8 cellular contexts compared by ENCODE assay signal in genomic region chr2:25313711-25314513, GRCh38. TPM values are rescaled to one million over a fixed set of nuclear protein-coding genes. Genes with fewer than 3 reads are reported as not detected.
DNase-seq lines count a peak whose midpoint lies in the region; ATAC-seq and TF ChIP-seq lines count a peak whose summit lies in the region.

No MANE protein-coding gene starts in this region.

- peak overlapping the region; percentile 97 for H3K27ac Mint-ChIP-seq in activated T-helper 2 cell treated with anti-CD3 and anti-CD28 coated beads, Interferon-gamma antibody, Interleukin-2, Interleukin-4, amounts not matched to agents 10 μg/mL and 5 μg/mL and 100 μg/mL, durations not matched to agents 14 hours and 24 hours and 36 hours
- H3K27ac Mint-ChIP-seq in naive thymus-derived CD4-positive, alpha-beta T cell = peak overlapping the region; percentile 79 to 97 (median 91)
- no peak overlapping the region for H3K27ac Mint-ChIP-seq in chondrocyte (ENCODE audit: unreplicated experiment)

- H3K36me3 Mint-ChIP-seq in activated T-helper 2 cell treated with anti-CD3 and anti-CD28 coated beads, Interferon-gamma antibody, Interleukin-2, Interleukin-4, amounts not matched to agents 10 μg/mL and 5 μg/mL and 100 μg/mL, durations not matched to agents 14 hours and 24 hours and 36 hours (ENCODE audit: low read depth) = peaks cover 58% of the 10 kb centered on the region
- peaks cover 0 to 20% (median 0%) of the 10 kb centered on the region in 5 donors for H3K36me3 Mint-ChIP-seq in naive thymus-derived CD4-positive, alpha-beta T cell
- peaks cover 2% of the 10 kb centered on the region for H3K36me3 Mint-ChIP-seq in chondrocyte (ENCODE audit: low read depth)

- peak overlapping the region; percentile 84 to 98 (median 94) for H3K4me2 ChIP-seq in BLaER1 treated with 17β-estradiol and CSF1 and Interleukin-3, amounts not matched to agents 10 nM and 100 nM

- H3K9me3 ChIP-seq in BLaER1 treated with 17β-estradiol and CSF1 and Interleukin-3, amounts not matched to agents 10 nM and 100 nM (replicated peaks in 1 of 11) = no peaks in the 10 kb centered on the region
- H3K9me3 ChIP-seq in naive thymus-derived CD4-positive, alpha-beta T cell (ENCODE audit: control insufficient read depth in 2 of 3, low read length in 3 of 3) = no peaks in the 10 kb centered on the region

- DNase-seq in activated T-helper 2 cell treated with anti-CD3 and anti-CD28 coated beads, Interferon-gamma antibody, Interleukin-2, Interleukin-4, amounts not matched to agents 10 μg/mL and 5 μg/mL and 100 μg/mL, durations not matched to agents 14 hours and 24 hours and 36 hours (ENCODE audit: low spot score) = no peak
- peak in 1 of 9 donors; percentile 37 for DNase-seq in naive thymus-derived CD4-positive, alpha-beta T cell
- no peak for DNase-seq in chondrocyte (ENCODE audit: low spot score)
- no peak for DNase-seq in iPS-NIHi7 (ENCODE audit: extremely low spot score)

- peak overlapping the region; percentile 73 to 99 (median 93); a peak in 21 of 22 replicates for H3K27ac ChIP-seq in BLaER1 treated with 17β-estradiol and CSF1 and Interleukin-3, amounts not matched to agents 10 nM and 100 nM
- H3K27ac ChIP-seq in naive thymus-derived CD4-positive, alpha-beta T cell (ENCODE audit: low read depth, low read length) = peak overlapping the region; percentile 79

- peaks cover 83 to 90% (median 86%) of the 10 kb centered on the region in 10 experiments for H3K4me1 ChIP-seq in BLaER1 treated with 17β-estradiol and CSF1 and Interleukin-3, amounts not matched to agents 10 nM and 100 nM
- H3K4me1 ChIP-seq in naive thymus-derived CD4-positive, alpha-beta T cell (ENCODE audit: control insufficient read depth in 2 of 2, insufficient read depth in 2 of 2, low read length in 2 of 2) = peaks cover 34 to 68% of the 10 kb centered on the region in 2 donors

- peaks cover 0 to 13% (median 4%) of the 10 kb centered on the region in 11 experiments; a peak in 11 of 22 replicates for H4K20me1 ChIP-seq in BLaER1 treated with 17β-estradiol and CSF1 and Interleukin-3, amounts not matched to agents 10 nM and 100 nM

- peak overlapping the region; percentile 86 for H3K4me3 Mint-ChIP-seq in activated T-helper 2 cell treated with anti-CD3 and anti-CD28 coated beads, Interferon-gamma antibody, Interleukin-2, Interleukin-4, amounts not matched to agents 10 μg/mL and 5 μg/mL and 100 μg/mL, durations not matched to agents 14 hours and 24 hours and 36 hours (ENCODE audit: low read depth)
- H3K4me3 Mint-ChIP-seq in naive thymus-derived CD4-positive, alpha-beta T cell = peak overlapping the region; percentile 42 to 84 (median 81)
- H3K4me3 Mint-ChIP-seq in chondrocyte (ENCODE audit: unreplicated experiment) = no peak overlapping the region

- no peaks in the 10 kb centered on the region for H3K27me3 Mint-ChIP-seq in activated T-helper 2 cell treated with anti-CD3 and anti-CD28 coated beads, Interferon-gamma antibody, Interleukin-2, Interleukin-4, amounts not matched to agents 10 μg/mL and 5 μg/mL and 100 μg/mL, durations not matched to agents 14 hours and 24 hours and 36 hours (ENCODE audit: low read depth)
- H3K27me3 Mint-ChIP-seq in naive thymus-derived CD4-positive, alpha-beta T cell = no peaks in the 10 kb centered on the region
- no peaks in the 10 kb centered on the region for H3K27me3 Mint-ChIP-seq in chondrocyte (ENCODE audit: low read depth)

- ATAC-seq in GM21619 (IDR thresholded peaks at IDR 0.05; ENCODE audit: unreplicated experiment) (peak; percentile 9), GM19328 (IDR thresholded peaks at IDR 0.05; ENCODE audit: unreplicated experiment) (no peak), GM19324 (IDR thresholded peaks at IDR 0.05; ENCODE audit: low FRiP score, unreplicated experiment) (no peak)
- ATAC-seq in naive thymus-derived CD4-positive, alpha-beta T cell = peak; percentile 2

- peaks cover 9 to 33% (median 25%) of the 10 kb centered on the region in 11 experiments; a peak in 20 of 22 replicates for H3K36me3 ChIP-seq in BLaER1 treated with 17β-estradiol and CSF1 and Interleukin-3, amounts not matched to agents 10 nM and 100 nM
- H3K36me3 ChIP-seq in naive thymus-derived CD4-positive, alpha-beta T cell (ENCODE audit: control insufficient read depth in 2 of 3, insufficient read depth in 3 of 3, low read length in 3 of 3) = peaks cover 0 to 18% (median 0%) of the 10 kb centered on the region in 3 experiments

- no peaks in the 10 kb centered on the region for H3K9me3 Mint-ChIP-seq in activated T-helper 2 cell treated with anti-CD3 and anti-CD28 coated beads, Interferon-gamma antibody, Interleukin-2, Interleukin-4, amounts not matched to agents 10 μg/mL and 5 μg/mL and 100 μg/mL, durations not matched to agents 14 hours and 24 hours and 36 hours
- H3K9me3 Mint-ChIP-seq in naive thymus-derived CD4-positive, alpha-beta T cell = no peaks in the 10 kb centered on the region
- H3K9me3 Mint-ChIP-seq in chondrocyte (ENCODE audit: low read depth) = no peaks in the 10 kb centered on the region

- no peaks in the 10 kb centered on the region for H3K27me3 ChIP-seq in BLaER1 treated with 17β-estradiol and CSF1 and Interleukin-3, amounts not matched to agents 10 nM and 100 nM
- H3K27me3 ChIP-seq in naive thymus-derived CD4-positive, alpha-beta T cell (ENCODE audit: control insufficient read depth in 2 of 2, insufficient read depth in 2 of 2, low read length in 2 of 2) = no peaks in the 10 kb centered on the region

- H3K9ac ChIP-seq in BLaER1 treated with 17β-estradiol and CSF1 and Interleukin-3, amounts not matched to agents 10 nM and 100 nM = peak overlapping the region; percentile 72 to 89 (median 84)

- peaks cover 59% of the 10 kb centered on the region for H3K4me1 Mint-ChIP-seq in activated T-helper 2 cell treated with anti-CD3 and anti-CD28 coated beads, Interferon-gamma antibody, Interleukin-2, Interleukin-4, amounts not matched to agents 10 μg/mL and 5 μg/mL and 100 μg/mL, durations not matched to agents 14 hours and 24 hours and 36 hours (ENCODE audit: low read depth)
- peaks cover 43 to 88% (median 73%) of the 10 kb centered on the region in 7 donors for H3K4me1 Mint-ChIP-seq in naive thymus-derived CD4-positive, alpha-beta T cell
- peaks cover 8% of the 10 kb centered on the region for H3K4me1 Mint-ChIP-seq in chondrocyte (ENCODE audit: low read depth)

- peak overlapping the region in 7 of 10 experiments; percentile 25 to 41 (median 35); a peak in 8 of 20 replicates for H3K4me3 ChIP-seq in BLaER1 treated with 17β-estradiol and CSF1 and Interleukin-3, amounts not matched to agents 10 nM and 100 nM
- peak overlapping the region; percentile 51 for H3K4me3 ChIP-seq in naive thymus-derived CD4-positive, alpha-beta T cell (ENCODE audit: low read length)

- intact Hi-C loops in activated T-helper 2 cell treated with anti-CD3 and anti-CD28 coated beads, Interferon-gamma antibody, Interleukin-2, Interleukin-4, amounts not matched to agents 10 μg/mL and 5 μg/mL and 100 μg/mL, durations not matched to agents 14 hours and 24 hours and 36 hours (cut with micrococcal nuclease) = loop anchor here (1.0 to 5.0 kb wide), 7 partner anchors 8 to 245 kb away; no protein-coding TSS in a partner anchor
- intact Hi-C loops in naive thymus-derived CD4-positive, alpha-beta T cell (cut with micrococcal nuclease) = loop anchor here (1.0 to 2.0 kb wide), 12 partner anchors 13 to 253 kb away; no protein-coding TSS in a partner anchor

- POLR2A ChIA-PET in naive thymus-derived CD4-positive, alpha-beta T cell (lab: Charles Lee) = interaction anchor here (0.7 to 2.8 kb wide), 21 partner anchors 8 to 63 kb away, joined by 3 to 16 read pairs (median 5); no protein-coding TSS in a partner anchor

- CTCF ChIA-PET in naive thymus-derived CD4-positive, alpha-beta T cell (lab: Charles Lee) = interaction anchor here (1.1 to 2.4 kb wide), 12 partner anchors 9 to 148 kb away, joined by 3 to 18 read pairs (median 5); no protein-coding TSS in a partner anchor

- TF ChIP-seq CTCF in chondrocyte (IDR thresholded peaks at IDR 0.05) = no peak

RNA-seq across cellular contexts. Expression of gene DNMT3A, which starts 27.8 kb away (rescaled TPM):
- total RNA-seq in activated T-helper 2 cell treated with anti-CD3 and anti-CD28 coated beads, Interferon-gamma antibody, Interleukin-2, Interleukin-4, amounts not matched to agents 10 μg/mL and 5 μg/mL and 100 μg/mL, durations not matched to agents 14 hours and 24 hours and 36 hours = 86.8 and 91.3 TPM in 2 replicates
- total RNA-seq in naive thymus-derived CD4-positive, alpha-beta T cell = 100 to 1,000 TPM in 3 of 5 experiments, 10 to 100 TPM in 2; 78.9 to 117 (median 106) TPM
- polyA plus RNA-seq in naive thymus-derived CD4-positive, alpha-beta T cell = 10 to 100 TPM; 19.4 to 29.0 TPM
- 43.9 to 56.7 TPM (median 45.4 TPM) in 3 replicates for total RNA-seq in chondrocyte

Comparison
In these comparisons a context has a peak if more than half of its experiments do, and no peak if none do; other contexts are left out.
1. ATAC-seq: peak in GM21619 (single experiment) and naive thymus-derived CD4-positive, alpha-beta T cell (single experiment); none in GM19328 (single experiment) and GM19324 (single experiment).